Comparison of ENCODE assay signal across 13 cellular contexts in genomic region chr14:88518592-88519512, GRCh38. TPM values are rescaled to one million over a fixed set of nuclear protein-coding genes. Genes with fewer than 3 reads are reported as not detected.
DNase-seq lines count a peak whose midpoint lies in the region; TF ChIP-seq lines count a peak whose summit lies in the region.
"Had no signal": no experiment of that assay in that cellular context is flagged by ENCODE, and none has a peak within 500 bp of the region (broad histone marks: within the 10 kb centered on the region; RNA-seq: fewer than 3 reads in every experiment).

No MANE protein-coding gene starts in this region.

- DNase-seq in AG09319 (ENCODE audit: extremely low read depth, low read depth) (peak; percentile 15), HT1080 (ENCODE audit: low read depth) (peak; percentile 76), mammary epithelial cell (peak; percentile 73), kidney glomerular epithelial cell (lab: John Stamatoyannopoulos, UW) (peak; percentile 43), anterior cingulate cortex (lab: John Stamatoyannopoulos, UW) (no peak), SKM-1 (lab: John Stamatoyannopoulos, UW; ENCODE audit: unreplicated experiment) (no peak)
- DNase-seq in NK-92 treated with Interleukin-12 subunit alpha and Interleukin-12 subunit beta, amount 100 ng/mL, for 24 hours (lab: John Stamatoyannopoulos, UW), result no peak
- DNase-seq in stimulated activated CD4-positive, alpha-beta T cell treated with anti-CD3 and anti-CD28 coated beads, Interleukin-4, amount 100 ng/mL, for 4 hours, result no peak
- DNase-seq: activated CD4-positive, alpha-beta T cell treated with anti-CD3 and anti-CD28 coated beads, Interleukin-2, amount 10 ng/mL, durations not matched to agents 7 days and 5 days; activated gamma-delta T cell; left ventricle myocardium superior had no signal

- intact Hi-C loops in mammary epithelial cell (cut with micrococcal nuclease), result no loop called here

- peaks cover 3% of the 10 kb centered on the region for H3K4me1 ChIP-seq in mammary epithelial cell (ENCODE audit: insufficient read depth, low read length)

- no peak overlapping the region for H3K27ac ChIP-seq in mammary epithelial cell (ENCODE audit: insufficient read depth, low read depth, low read length)

- H3K9me3 ChIP-seq in mammary epithelial cell (replicated peaks; ENCODE audit: insufficient read depth, low read length), result no peaks in the 10 kb centered on the region

- no peak overlapping the region for H3K4me2 ChIP-seq in mammary epithelial cell (ENCODE audit: insufficient read depth, low read depth, low read length)

- 80% methylated on average over 5 of the region's 5 CpGs for WGBS in mammary epithelial cell (ENCODE audit: low coverage, missing lambda C conversion rate)

- in situ Hi-C loops in mammary epithelial cell (cut with MboI; ENCODE audit: low sequenced_read_pairs in 2 of 2), result no loop called here

- no peaks in the 10 kb centered on the region for H3K27me3 ChIP-seq in mammary epithelial cell (ENCODE audit: insufficient read depth, low read length)

- H3K79me2 ChIP-seq in mammary epithelial cell (ENCODE audit: insufficient read depth, low read length), result peaks cover 23% of the 10 kb centered on the region

- dilution Hi-C loops in mammary epithelial cell (cut with HindIII; ENCODE audit: low sequenced_read_pairs), result no loop called here

- CTCF ChIA-PET in mammary epithelial cell (lab: Charles Lee; ENCODE audit: low non-redundant PET), result no interaction called here

- H3K36me3 ChIP-seq in mammary epithelial cell (ENCODE audit: insufficient read depth, low read length), result peaks cover 1% of the 10 kb centered on the region

- TF ChIP-seq CTCF in AG09319 (IDR thresholded peaks at IDR 0.05; ENCODE audit: low read depth, low read length) (no peak), mammary epithelial cell (conservative IDR thresholded peaks at IDR 0.05 in 1 of 2, IDR thresholded peaks at IDR 0.05 in 1 of 2; ENCODE audit: extremely low read depth in 1 of 2, insufficient read depth in 1 of 2, low read depth in 1 of 2, low read length in 2 of 2) (no peak)

- no peak overlapping the region for H2AFZ ChIP-seq in mammary epithelial cell (ENCODE audit: low read depth, low read length)

- no TSS peak for BruUV-seq in mammary epithelial cell (replicated peaks; lab: Mats Ljungman, UMichigan)

- H3K4me3 ChIP-seq in mammary epithelial cell (replicated peaks in 1 of 3; ENCODE audit: insufficient read depth in 1 of 3, low read depth in 2 of 3, low read length in 3 of 3), result no peak overlapping the region

- H3K9ac ChIP-seq in mammary epithelial cell (ENCODE audit: insufficient read depth, low read length), result no peak overlapping the region

- H4K20me1 ChIP-seq in mammary epithelial cell (ENCODE audit: insufficient read depth, low read length), result no peaks in the 10 kb centered on the region

RNA-seq across cellular contexts. Expression of gene PTPN21, which starts 36.0 kb away (rescaled TPM):
- 2.6 and 3.8 TPM in 2 replicates for total RNA-seq in HT1080 (2014; rRNA removed; shearing (Covaris generic))
- 4.1 and 5.9 TPM in 2 replicates for polyA plus RNA-seq in HT1080 (2015; cell fraction: cytosol; rRNA removed)
- polyA plus RNA-seq in HT1080 (2015; cell fraction: nucleus; rRNA removed), result 7.2 and 7.4 TPM in 2 replicates
- 10 to 100 TPM; 10.0 to 22.8 TPM for total RNA-seq in mammary epithelial cell
- 6.5 TPM for polyA plus RNA-seq in mammary epithelial cell
- polyA minus RNA-seq in mammary epithelial cell, result 12.2 TPM
- total RNA-seq: activated CD4-positive, alpha-beta T cell treated with anti-CD3 and anti-CD28 coated beads, Interleukin-2, amount 10 ng/mL, durations not matched to agents 7 days and 5 days; T-helper 1 cell treated with Interleukin-12 subunit alpha and Interleukin-12 subunit beta and Interleukin-4 antibody, amounts not matched to agents 30 ng/mL and 1 ng/mL, for 36 hours had no signal
- polyA plus RNA-seq: CD14-positive monocyte had no signal

RNA-seq across cellular contexts. Expression of gene ZC3H14, which starts 44.0 kb away (rescaled TPM):
- 70.3 and 78.4 TPM in 2 replicates for total RNA-seq in HT1080 (2014; rRNA removed; shearing (Covaris generic))
- polyA plus RNA-seq in HT1080 (2015; cell fraction: cytosol; rRNA removed), result 44.7 and 52.5 TPM in 2 replicates
- polyA plus RNA-seq in HT1080 (2015; cell fraction: nucleus; rRNA removed), result 87.3 and 88.8 TPM in 2 replicates
- total RNA-seq in mammary epithelial cell, result 10 to 100 TPM; 60.7 to 70.3 TPM
- 79.0 TPM for polyA plus RNA-seq in mammary epithelial cell
- polyA minus RNA-seq in mammary epithelial cell, result 84.2 TPM

Comparison
In these comparisons a context has a peak if more than half of its experiments do, and no peak if none do; other contexts are left out.
1. DNase-seq: peak in AG09319 (single experiment), HT1080 (single experiment), mammary epithelial cell (single experiment) and kidney glomerular epithelial cell (single experiment); none in anterior cingulate cortex (0 of 58), NK-92 treated with Interleukin-12 subunit alpha and Interleukin-12 subunit beta, amount 100 ng/mL, for 24 hours (single experiment), SKM-1 (single experiment) and stimulated activated CD4-positive, alpha-beta T cell treated with anti-CD3 and anti-CD28 coated beads, Interleukin-4, amount 100 ng/mL, for 4 hours (0 of 2).